ENCODE assay signal across 2 cellular contexts in the genomic region with DNA sequence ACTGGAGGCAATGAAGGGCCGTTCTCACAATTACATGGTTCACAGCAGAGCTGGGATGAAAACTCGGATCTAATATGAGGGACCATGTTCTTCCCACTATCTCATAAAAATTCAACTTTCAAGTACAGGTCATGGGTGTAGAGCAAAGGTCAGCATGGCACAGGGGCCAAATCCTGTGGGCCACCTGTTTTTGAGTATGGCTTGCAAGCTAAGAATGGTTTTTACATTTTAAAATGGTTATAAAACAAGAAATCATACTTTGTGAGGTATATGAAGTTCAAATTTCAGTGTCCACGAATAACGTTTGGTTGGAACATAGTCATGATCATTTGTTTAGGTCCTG.
A peak's percentile ranks its signal among the peaks of the same experiment; 100 is the strongest.
TF ChIP-seq lines count a peak whose summit lies in the region.

No MANE protein-coding gene starts in this region.

TF ChIP-seq in IMR-90, 13 proteins besides CTCF, POLR2A, EP300 and RAD21:
- no peak for TF ChIP-seq SMC3 (IDR thresholded peaks at IDR 0.05; ENCODE audit: low read depth, low read length)
- no peak for TF ChIP-seq MXI1 (IDR thresholded peaks at IDR 0.05; ENCODE audit: borderline replicate concordance, low read depth, low read length)
- TF ChIP-seq RCOR1 (IDR thresholded peaks at IDR 0.05; ENCODE audit: insufficient replicate concordance, low read length), result no peak
- no peak for TF ChIP-seq MAZ (IDR thresholded peaks at IDR 0.05; ENCODE audit: borderline replicate concordance, low read depth, low read length)
- TF ChIP-seq RFX5 (IDR thresholded peaks at IDR 0.05; ENCODE audit: low read depth, low read length), result no peak
- TF ChIP-seq BHLHE40 (IDR thresholded peaks at IDR 0.05; ENCODE audit: low read depth, low read length), result no peak
- no peak for TF ChIP-seq NFE2L2 (IDR thresholded peaks at IDR 0.05; ENCODE audit: low read depth, low read length)
- TF ChIP-seq, protein P1, sequence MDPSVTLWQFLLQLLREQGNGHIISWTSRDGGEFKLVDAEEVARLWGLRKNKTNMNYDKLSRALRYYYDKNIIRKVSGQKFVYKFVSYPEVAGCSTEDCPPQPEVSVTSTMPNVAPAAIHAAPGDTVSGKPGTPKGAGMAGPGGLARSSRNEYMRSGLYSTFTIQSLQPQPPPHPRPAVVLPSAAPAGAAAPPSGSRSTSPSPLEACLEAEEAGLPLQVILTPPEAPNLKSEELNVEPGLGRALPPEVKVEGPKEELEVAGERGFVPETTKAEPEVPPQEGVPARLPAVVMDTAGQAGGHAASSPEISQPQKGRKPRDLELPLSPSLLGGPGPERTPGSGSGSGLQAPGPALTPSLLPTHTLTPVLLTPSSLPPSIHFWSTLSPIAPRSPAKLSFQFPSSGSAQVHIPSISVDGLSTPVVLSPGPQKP (IDR thresholded peaks at IDR 0.05; ENCODE audit: borderline replicate concordance, low read depth, low read length), result no peak
TF ChIP-seq in IMR-90: peak in this region for 0.

TF ChIP-seq in K562, 482 proteins besides CTCF, POLR2A, EP300 and RAD21:
- peak; percentile 38; the same call in 1 of the 2 replicates for TF ChIP-seq NR2C1 (IDR thresholded peaks at IDR 0.05)
- TF ChIP-seq NR2C1 (tag; IDR thresholded peaks at IDR 0.05), result no peak; the same call in 1 of the 2 replicates
- TF ChIP-seq POLR2AphosphoS2 (IDR thresholded peaks at IDR 0.05; ENCODE audit: low read length), result no peak
